ENCODE assay signal across 6 cellular contexts in genomic region chrX:48910926-48911406, GRCh38. TPM values are rescaled to one million over a fixed set of nuclear protein-coding genes. Genes with fewer than 3 reads are reported as not detected.
DNase-seq lines count a peak whose midpoint lies in the region; ATAC-seq, FAIRE-seq and TF ChIP-seq lines count a peak whose summit lies in the region.

No MANE protein-coding gene starts in this region.

- CTCF ChIA-PET in A549 (lab: Yijun Ruan, JAX): interaction anchor here (0.7 to 1.7 kb wide), 3 partner anchors 8 to 263 kb away, joined by 3 to 5 read pairs (median 3); no protein-coding TSS in a partner anchor

- FAIRE-seq in A549 (lab: Jason Lieb, UNC): peak; percentile 80

- 4% methylated on average over 12 of the region's 12 CpGs for WGBS in A549 (ENCODE audit: missing lambda C conversion rate)
- 28% methylated on average over 12 of the region's 12 CpGs for WGBS in smooth muscle cell (ENCODE audit: low lambda C conversion rate)

- TF ChIP-seq POLR2A in A549 (IDR thresholded peaks at IDR 0.05; ENCODE audit: low read length): no peak

- H3F3A ChIP-seq in smooth muscle cell (ENCODE audit: low read depth): no peaks in the 10 kb centered on the region

- H3K4me2 ChIP-seq in A549 (peak overlapping the region; percentile 84), smooth muscle cell (peak overlapping the region; percentile 93)

- no peak for TF ChIP-seq CTCF in A549 (IDR thresholded peaks at IDR 0.05)
- TF ChIP-seq CTCF in smooth muscle cell (IDR thresholded peaks at IDR 0.05; ENCODE audit: borderline replicate concordance, insufficient read depth, poor library complexity, severe bottlenecking): no peak

- H3K4me1 ChIP-seq in A549 (peaks cover 13% of the 10 kb centered on the region), smooth muscle cell (ENCODE audit: low read depth) (peaks cover 3% of the 10 kb centered on the region)

- peak overlapping the region; percentile 81 to 94 for H3K27ac ChIP-seq in A549
- H3K27ac ChIP-seq in smooth muscle cell (ENCODE audit: low read depth): peak overlapping the region; percentile 86

- H3K79me2 ChIP-seq in smooth muscle cell (ENCODE audit: low read depth): peaks cover 32% of the 10 kb centered on the region

- peak overlapping the region; percentile 94 for H3K9ac ChIP-seq in smooth muscle cell (ENCODE audit: low read depth)

- no peak for TF ChIP-seq EP300 in A549 (IDR thresholded peaks at IDR 0.05)

- TF ChIP-seq RAD21 in A549 (conservative IDR thresholded peaks at IDR 0.05 in 1 of 2, IDR thresholded peaks at IDR 0.05 in 1 of 2): no peak

- H2AFZ ChIP-seq in smooth muscle cell (ENCODE audit: low read depth): no peak overlapping the region

- H3K4me3 ChIP-seq in A549 (peak overlapping the region; percentile 99), smooth muscle cell (peak overlapping the region; percentile 68)
- H3K4me3 ChIP-seq in Jurkat, Clone E6-1 (ENCODE audit: low read length): peak overlapping the region; percentile 70

- peaks cover 21% of the 10 kb centered on the region for H4K20me1 ChIP-seq in smooth muscle cell (ENCODE audit: low read depth)

- DNase-seq in A549 (ENCODE audit: low read depth in 1 of 2, low spot score in 1 of 2) (no peak), epidermal melanocyte (ENCODE audit: insufficient read length, low spot score) (peak; percentile 16), smooth muscle cell (lab: John Stamatoyannopoulos, UW; ENCODE audit: unreplicated experiment) (no peak)
- no peak for DNase-seq in Jurkat, Clone E6-1 (ENCODE audit: low read depth, low spot score)
- DNase-seq in effector CD8-positive, alpha-beta T cell (lab: John Stamatoyannopoulos, UW): no peak

- no peaks in the 10 kb centered on the region for H3K27me3 ChIP-seq in smooth muscle cell (ENCODE audit: low read depth)

- H3K9me3 ChIP-seq in A549 (no peaks in the 10 kb centered on the region), smooth muscle cell (replicated peaks; ENCODE audit: low read depth) (no peaks in the 10 kb centered on the region)

- no peaks in the 10 kb centered on the region for H3K36me3 ChIP-seq in smooth muscle cell (ENCODE audit: low read depth)

- POLR2A ChIA-PET in A549 (lab: Yijun Ruan, JAX): interaction anchor here (1.2 to 2.7 kb wide), 4 partner anchors 8 to 109 kb away, joined by 5 to 15 read pairs (median 10); partner anchors contain the start of genes HDAC6, PQBP1 and TIMM17B

- peak in 1 of 2 experiments; percentile 3; a peak in 1 of 6 replicates for ATAC-seq in A549
- ATAC-seq in HG02623 (IDR thresholded peaks at IDR 0.05; ENCODE audit: unreplicated experiment): no peak

TF ChIP-seq in A549, 52 proteins besides CTCF, POLR2A, EP300 and RAD21:
- TF ChIP-seq PHF8 (IDR thresholded peaks at IDR 0.05; ENCODE audit: borderline replicate concordance, low read depth) (no peak), HEYL (CRISPR knock-in tag; IDR thresholded peaks at IDR 0.05) (no peak), FOXS1 (CRISPR knock-in tag; IDR thresholded peaks at IDR 0.05) (no peak), KDM1A (IDR thresholded peaks at IDR 0.05; ENCODE audit: low read depth) (no peak), E2F6 (IDR thresholded peaks at IDR 0.05; ENCODE audit: borderline replicate concordance, low read depth) (no peak)
TF ChIP-seq in A549: peak in this region for 0.

RNA-seq across cellular contexts. Expression of gene SLC35A2, which starts 0.5 kb away (rescaled TPM):
- polyA plus RNA-seq in A549 (2011; rRNA removed): 39.4 and 64.2 TPM in 2 replicates
- polyA plus RNA-seq in A549 (2012; cell fraction: cytosol; rRNA removed): 47.0 and 62.4 TPM in 2 replicates
- polyA plus RNA-seq in A549 (2012; cell fraction: nucleus; rRNA removed): 71.5 and 82.6 TPM in 2 replicates
- polyA plus RNA-seq in A549 (2017; fragmentation: RNase III; extraction: RNeasy Plus Mini Kit Qiagen cat#74134 plus additional on column Dnase treatment): 42.3 to 50.2 TPM (median 49.0 TPM) in 3 replicates
- polyA minus RNA-seq in A549 (2011; rRNA and poly(A)+ RNA removed): 53.2 and 68.1 TPM in 2 replicates
- polyA plus RNA-seq in Jurkat, Clone E6-1 (2012; ENCODE audit: insufficient read depth, insufficient read length): 22.6 TPM
- total RNA-seq in smooth muscle cell: 72.0 and 73.3 TPM in 2 replicates
- polyA plus RNA-seq in smooth muscle cell: 98.2 and 99.9 TPM in 2 replicates

RNA-seq across cellular contexts. Expression of gene PIM2, which starts 7.9 kb away (rescaled TPM):
- polyA plus RNA-seq in A549 (2011; rRNA removed) (8.2 and 8.5 TPM in 2 replicates), A549 (2017; fragmentation: RNase III; extraction: RNeasy Plus Mini Kit Qiagen cat#74134 plus additional on column Dnase treatment) (7.9 to 8.8 TPM (median 7.9 TPM) in 3 replicates), smooth muscle cell (7.4 and 8.7 TPM in 2 replicates)
- 10.0 and 11.2 TPM in 2 replicates for polyA plus RNA-seq in A549 (2012; cell fraction: cytosol; rRNA removed)
- 18.2 and 21.9 TPM in 2 replicates for polyA plus RNA-seq in A549 (2012; cell fraction: nucleus; rRNA removed)
- 9.0 and 12.3 TPM in 2 replicates for polyA minus RNA-seq in A549 (2011; rRNA and poly(A)+ RNA removed)
- polyA plus RNA-seq in Jurkat, Clone E6-1 (2012; ENCODE audit: insufficient read depth, insufficient read length): 21.1 TPM
- 7.6 and 9.4 TPM in 2 replicates for total RNA-seq in smooth muscle cell

RNA-seq across cellular contexts. Expression of gene PQBP1, which starts 13.2 kb away (rescaled TPM):
- polyA plus RNA-seq in A549 (2011; rRNA removed) (119 and 125 TPM in 2 replicates), A549 (2017; fragmentation: RNase III; extraction: RNeasy Plus Mini Kit Qiagen cat#74134 plus additional on column Dnase treatment) (140 to 158 TPM (median 147 TPM) in 3 replicates), smooth muscle cell (46.7 and 48.2 TPM in 2 replicates)
- polyA plus RNA-seq in A549 (2012; cell fraction: cytosol; rRNA removed): 169 and 209 TPM in 2 replicates
- polyA plus RNA-seq in A549 (2012; cell fraction: nucleus; rRNA removed): 204 and 214 TPM in 2 replicates
- 95.1 and 139 TPM in 2 replicates for polyA minus RNA-seq in A549 (2011; rRNA and poly(A)+ RNA removed)
- polyA plus RNA-seq in Jurkat, Clone E6-1 (2012; ENCODE audit: insufficient read depth, insufficient read length): 113 TPM
- 17.0 and 20.6 TPM in 2 replicates for total RNA-seq in smooth muscle cell

RNA-seq across cellular contexts. Expression of gene TIMM17B, which starts 13.4 kb away (rescaled TPM):
- polyA plus RNA-seq in A549 (2011; rRNA removed): 68.9 and 71.8 TPM in 2 replicates
- 176 and 203 TPM in 2 replicates for polyA plus RNA-seq in A549 (2012; cell fraction: cytosol; rRNA removed)
- 162 and 173 TPM in 2 replicates for polyA plus RNA-seq in A549 (2012; cell fraction: nucleus; rRNA removed)
- 71.9 to 76.9 TPM (median 73.3 TPM) in 3 replicates for polyA plus RNA-seq in A549 (2017; fragmentation: RNase III; extraction: RNeasy Plus Mini Kit Qiagen cat#74134 plus additional on column Dnase treatment)
- 51.2 and 55.1 TPM in 2 replicates for polyA minus RNA-seq in A549 (2011; rRNA and poly(A)+ RNA removed)
- 95.9 TPM for polyA plus RNA-seq in Jurkat, Clone E6-1 (2012; ENCODE audit: insufficient read depth, insufficient read length)
- 68.6 and 78.8 TPM in 2 replicates for total RNA-seq in smooth muscle cell
- polyA plus RNA-seq in smooth muscle cell: 134 and 141 TPM in 2 replicates

RNA-seq across cellular contexts. Expression of gene OTUD5, which starts 46.4 kb away (rescaled TPM):
- polyA plus RNA-seq in A549 (2011; rRNA removed): 57.7 and 65.6 TPM in 2 replicates
- polyA plus RNA-seq in A549 (2012; cell fraction: cytosol; rRNA removed): 49.8 and 52.3 TPM in 2 replicates
- polyA plus RNA-seq in A549 (2012; cell fraction: nucleus; rRNA removed): 94.0 and 113 TPM in 2 replicates
- polyA plus RNA-seq in A549 (2017; fragmentation: RNase III; extraction: RNeasy Plus Mini Kit Qiagen cat#74134 plus additional on column Dnase treatment): 42.5 to 48.2 TPM (median 45.9 TPM) in 3 replicates
- 53.4 and 57.2 TPM in 2 replicates for polyA minus RNA-seq in A549 (2011; rRNA and poly(A)+ RNA removed)
- polyA plus RNA-seq in Jurkat, Clone E6-1 (2012; ENCODE audit: insufficient read depth, insufficient read length): 56.0 TPM
- total RNA-seq in smooth muscle cell: 30.7 and 36.1 TPM in 2 replicates
- 55.1 and 62.1 TPM in 2 replicates for polyA plus RNA-seq in smooth muscle cell
